8 cellular contexts compared by ENCODE assay signal in the genomic region with DNA sequence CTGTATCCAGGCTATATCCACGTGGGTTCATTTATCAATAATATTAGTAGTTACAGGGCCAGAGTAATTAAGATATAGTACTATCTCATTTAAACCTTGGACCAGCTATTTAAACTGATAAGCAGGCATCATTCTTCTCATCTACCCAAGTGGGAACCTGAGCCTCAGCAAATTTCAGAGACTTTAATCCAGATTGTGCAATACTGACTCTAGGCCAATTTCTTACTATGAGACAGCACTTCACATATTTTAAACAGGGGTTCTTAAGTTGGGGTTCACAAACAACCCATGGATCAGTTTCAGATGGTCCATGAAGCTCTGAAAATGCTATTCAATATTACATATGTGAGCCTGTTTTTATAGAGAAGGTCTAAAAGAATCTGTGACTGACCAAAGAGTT.
"Had no signal": no experiment of that assay in that cellular context is flagged by ENCODE, and none has a peak within 500 bp of the region (broad histone marks: within the 10 kb centered on the region; RNA-seq: fewer than 3 reads in every experiment).

No MANE protein-coding gene starts in this region.

- H3K36me3 ChIP-seq: HAP-1 had no signal

- H2AFZ ChIP-seq: GM23248 had no signal

- ATAC-seq: HCT116 had no signal

- H3K9ac ChIP-seq: GM23248, KMS-11 had no signal

- H3K9me3 ChIP-seq: HAP-1 had no signal

- DNase-seq: GM23248, GOT3, H7, KBM-7 had no signal

- H3K4me3 ChIP-seq: GM23248, HAP-1 had no signal

- FAIRE-seq: HTR-8/SVneo had no signal

- H3K4me2 ChIP-seq: KMS-11 had no signal

- H3K27ac ChIP-seq: GM23248, KMS-11 had no signal
